9 cellular contexts compared by ENCODE assay signal in the genomic region with DNA sequence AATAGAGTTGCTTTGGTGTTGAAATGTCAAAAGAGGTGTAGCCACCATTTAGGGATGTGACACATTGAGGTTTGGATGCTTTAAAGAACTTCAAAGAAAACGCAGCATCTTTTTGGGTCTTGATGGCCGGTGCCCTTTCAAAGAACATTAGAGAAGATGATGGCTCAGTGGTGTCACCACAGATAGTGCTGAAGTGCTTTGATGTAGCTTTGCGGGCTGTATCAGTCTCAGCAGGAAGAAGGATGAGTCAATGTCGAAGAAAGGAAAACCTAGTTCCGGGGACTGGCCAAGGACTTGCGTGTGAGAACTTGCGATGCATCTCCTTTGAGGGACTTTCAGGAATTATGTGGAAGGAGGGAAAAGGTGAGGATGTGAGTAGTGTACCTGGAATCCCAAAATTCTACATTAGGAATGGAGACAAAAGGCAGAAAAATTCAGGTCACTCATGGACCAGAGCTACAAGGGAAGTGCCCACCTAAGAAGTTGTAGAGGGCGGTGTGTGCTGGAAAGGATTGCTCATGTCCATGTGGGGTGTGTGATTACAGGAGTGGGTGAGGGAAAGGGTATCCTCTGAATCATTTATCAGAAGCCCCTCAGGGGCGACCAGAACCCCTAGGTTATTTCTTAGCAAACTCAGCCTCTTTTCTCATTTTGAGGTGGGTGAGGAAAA. TPM values are rescaled to one million over a fixed set of nuclear protein-coding genes. Genes with fewer than 3 reads are reported as not detected.
DNase-seq lines count a peak whose midpoint lies in the region; ATAC-seq and TF ChIP-seq lines count a peak whose summit lies in the region.
"Had no signal": no experiment of that assay in that cellular context is flagged by ENCODE, and none has a peak within 500 bp of the region (broad histone marks: within the 10 kb centered on the region; RNA-seq: fewer than 3 reads in every experiment).

No MANE protein-coding gene starts in this region.

- H3K27ac ChIP-seq in naive thymus-derived CD4-positive, alpha-beta T cell (ENCODE audit: low read depth, low read length): peak overlapping the region; percentile 51
- H3K27ac ChIP-seq in gastroesophageal sphincter: no peak overlapping the region

- H3K9me3 ChIP-seq in naive thymus-derived CD4-positive, alpha-beta T cell (ENCODE audit: control insufficient read depth in 2 of 3, low read length in 3 of 3): no peaks in the 10 kb centered on the region
- no peaks in the 10 kb centered on the region for H3K9me3 ChIP-seq in gastroesophageal sphincter

- peak overlapping the region; percentile 97 for H3K27ac Mint-ChIP-seq in activated CD4-positive, alpha-beta memory T cell treated with anti-CD3 and anti-CD28 coated beads, Interleukin-2, amount 10 ng/mL, durations not matched to agents 7 days and 5 days
- H3K27ac Mint-ChIP-seq in naive thymus-derived CD4-positive, alpha-beta T cell: peak overlapping the region; percentile 72 to 95 (median 89)

- POLR2A ChIA-PET in activated CD4-positive, alpha-beta memory T cell treated with anti-CD3 and anti-CD28 coated beads, Interleukin-2, amount 10 ng/mL, durations not matched to agents 7 days and 5 days (lab: Charles Lee): interaction anchor here (0.7 to 3.2 kb wide), 23 partner anchors 8 to 565 kb away, joined by 3 to 48 read pairs (median 4); partner anchors contain the start of genes CBLN3, GZMB, GZMH and IRF9
- POLR2A ChIA-PET in naive thymus-derived CD4-positive, alpha-beta T cell (lab: Charles Lee): interaction anchor here (1.1 to 1.5 kb wide), 3 partner anchors 10 to 244 kb away, joined by 3 to 5 read pairs (median 3); partner anchors contain the start of genes CBLN3 and KHNYN

- peaks cover 24% of the 10 kb centered on the region for H3K36me3 Mint-ChIP-seq in activated CD4-positive, alpha-beta memory T cell treated with anti-CD3 and anti-CD28 coated beads, Interleukin-2, amount 10 ng/mL, durations not matched to agents 7 days and 5 days (ENCODE audit: low read depth)
- peaks cover 0 to 24% (median 3%) of the 10 kb centered on the region in 5 donors for H3K36me3 Mint-ChIP-seq in naive thymus-derived CD4-positive, alpha-beta T cell

- peaks cover 30 to 43% of the 10 kb centered on the region in 2 donors for H3K4me1 ChIP-seq in naive thymus-derived CD4-positive, alpha-beta T cell (ENCODE audit: control insufficient read depth in 2 of 2, insufficient read depth in 2 of 2, low read length in 2 of 2)
- peaks cover 0 to 5% (median 0%) of the 10 kb centered on the region in 3 donors for H3K4me1 ChIP-seq in gastroesophageal sphincter

- no peaks in the 10 kb centered on the region for H3K36me3 ChIP-seq in naive thymus-derived CD4-positive, alpha-beta T cell (ENCODE audit: control insufficient read depth in 2 of 3, insufficient read depth in 3 of 3, low read length in 3 of 3)
- H3K36me3 ChIP-seq in gastroesophageal sphincter: no peaks in the 10 kb centered on the region

- peak; percentile 83 for DNase-seq in activated CD4-positive, alpha-beta memory T cell treated with anti-CD3 and anti-CD28 coated beads, Interleukin-2, amount 10 ng/mL, durations not matched to agents 7 days and 5 days
- peak in 8 of 9 donors; percentile 48 to 72 (median 60) for DNase-seq in naive thymus-derived CD4-positive, alpha-beta T cell
- DNase-seq in kidney glomerular epithelial cell (lab: John Stamatoyannopoulos, UW) (no peak), NCI-H1092 treated with DMSO at 0.1 percent for 48 hours (lab: John Stamatoyannopoulos, UW) (no peak), NCI-H1694 treated with DMSO at 0.1 percent for 48 hours (lab: John Stamatoyannopoulos, UW) (no peak)

- TF ChIP-seq CTCF in gastroesophageal sphincter (IDR thresholded peaks at IDR 0.05): no peak

- H3K9me3 Mint-ChIP-seq in activated CD4-positive, alpha-beta memory T cell treated with anti-CD3 and anti-CD28 coated beads, Interleukin-2, amount 10 ng/mL, durations not matched to agents 7 days and 5 days: peaks cover 7% of the 10 kb centered on the region
- peaks cover 0 to 11% (median 3%) of the 10 kb centered on the region in 11 donors for H3K9me3 Mint-ChIP-seq in naive thymus-derived CD4-positive, alpha-beta T cell

- H3K4me3 ChIP-seq in naive thymus-derived CD4-positive, alpha-beta T cell (ENCODE audit: low read length): peak overlapping the region; percentile 49
- no peak overlapping the region for H3K4me3 ChIP-seq in gastroesophageal sphincter

- peaks cover 88% of the 10 kb centered on the region for H3K4me1 Mint-ChIP-seq in activated CD4-positive, alpha-beta memory T cell treated with anti-CD3 and anti-CD28 coated beads, Interleukin-2, amount 10 ng/mL, durations not matched to agents 7 days and 5 days
- peaks cover 36 to 81% (median 59%) of the 10 kb centered on the region in 7 donors for H3K4me1 Mint-ChIP-seq in naive thymus-derived CD4-positive, alpha-beta T cell

- H3K27me3 ChIP-seq in naive thymus-derived CD4-positive, alpha-beta T cell (ENCODE audit: control insufficient read depth in 2 of 2, insufficient read depth in 2 of 2, low read length in 2 of 2): no peaks in the 10 kb centered on the region
- peaks cover 10% of the 10 kb centered on the region for H3K27me3 ChIP-seq in gastroesophageal sphincter

- TF ChIP-seq EP300 in gastroesophageal sphincter (IDR thresholded peaks at IDR 0.05): no peak

- H3K27me3 Mint-ChIP-seq in activated CD4-positive, alpha-beta memory T cell treated with anti-CD3 and anti-CD28 coated beads, Interleukin-2, amount 10 ng/mL, durations not matched to agents 7 days and 5 days: no peaks in the 10 kb centered on the region
- H3K27me3 Mint-ChIP-seq in naive thymus-derived CD4-positive, alpha-beta T cell: no peaks in the 10 kb centered on the region

- CTCF ChIA-PET in activated CD4-positive, alpha-beta memory T cell treated with anti-CD3 and anti-CD28 coated beads, Interleukin-2, amount 10 ng/mL, durations not matched to agents 7 days and 5 days (lab: Charles Lee): interaction anchor here (0.8 to 4.1 kb wide), 13 partner anchors 7 to 242 kb away, joined by 3 to 29 read pairs (median 8); partner anchors contain the start of genes GZMB and GZMH
- CTCF ChIA-PET in naive thymus-derived CD4-positive, alpha-beta T cell (lab: Charles Lee): interaction anchor here (0.9 to 1.3 kb wide), 3 partner anchors 10 to 340 kb away, joined by 4 to 5 read pairs (median 5); no protein-coding TSS in a partner anchor

- no peak for TF ChIP-seq POLR2A in gastroesophageal sphincter (IDR thresholded peaks at IDR 0.05)

- 72 to 78% methylated on average over 8 to 9 of the region's 9 CpGs for WGBS in gastroesophageal sphincter (ENCODE audit: low coverage in 1 of 2), 2 donors

- intact Hi-C loops in naive thymus-derived CD4-positive, alpha-beta T cell (cut with micrococcal nuclease): loop anchor here (1.0 to 10.0 kb wide), 9 partner anchors 8 to 1209 kb away; partner anchors contain the start of genes SDR39U1 (in 2 of the 2), DCAF11 (in 1 of the 2), GZMB (in 1 of the 2) and NGDN (in 1 of the 2)

- peak overlapping the region; percentile 76 for H3K4me3 Mint-ChIP-seq in activated CD4-positive, alpha-beta memory T cell treated with anti-CD3 and anti-CD28 coated beads, Interleukin-2, amount 10 ng/mL, durations not matched to agents 7 days and 5 days
- peak overlapping the region; percentile 74 to 92 (median 86) for H3K4me3 Mint-ChIP-seq in naive thymus-derived CD4-positive, alpha-beta T cell

- peak; percentile 54 for ATAC-seq in GM19455 (IDR thresholded peaks at IDR 0.05; ENCODE audit: unreplicated experiment)
- peak; percentile 51 for ATAC-seq in HG03460 (IDR thresholded peaks at IDR 0.05; ENCODE audit: unreplicated experiment)
- ATAC-seq in naive thymus-derived CD4-positive, alpha-beta T cell: peak; percentile 90
- no peak for ATAC-seq in gastroesophageal sphincter

RNA-seq across cellular contexts. Expression of gene GZMB, which starts 39.7 kb away (rescaled TPM):
- 100 to 1,000 TPM; 682 to 685 TPM for total RNA-seq in activated CD4-positive, alpha-beta memory T cell treated with anti-CD3 and anti-CD28 coated beads, Interleukin-2, amount 10 ng/mL, durations not matched to agents 7 days and 5 days
- 100 to 1,000 TPM in 1 of 5 experiments, 10 to 100 TPM in 2, 1 to 10 TPM in 1, under 1 TPM in 1; 1.00 to 692 (median 20.3) TPM for total RNA-seq in naive thymus-derived CD4-positive, alpha-beta T cell
- polyA plus RNA-seq in naive thymus-derived CD4-positive, alpha-beta T cell: 1 to 10 TPM; 1.8 to 3.0 TPM
- total RNA-seq in gastroesophageal sphincter: 1 to 10 TPM in 2 of 4 donors, not detected in 2; 2.0 to 2.9 TPM
- total RNA-seq: kidney epithelial cell had no signal

Comparison
In these comparisons a context has a peak if more than half of its experiments do, and no peak if none do; other contexts are left out.
1. DNase-seq: peak in activated CD4-positive, alpha-beta memory T cell treated with anti-CD3 and anti-CD28 coated beads, Interleukin-2, amount 10 ng/mL, durations not matched to agents 7 days and 5 days (single experiment) and naive thymus-derived CD4-positive, alpha-beta T cell (8 of 9); none in kidney glomerular epithelial cell (single experiment), NCI-H1092 treated with DMSO at 0.1 percent for 48 hours (single experiment) and NCI-H1694 treated with DMSO at 0.1 percent for 48 hours (single experiment).